ENCODE assay signal across 8 cellular contexts in genomic region chr9:33263131-33263935, GRCh38. TPM values are rescaled to one million over a fixed set of nuclear protein-coding genes. Genes with fewer than 3 reads are reported as not detected.
DNase-seq lines count a peak whose midpoint lies in the region; ATAC-seq and TF ChIP-seq lines count a peak whose summit lies in the region.

No MANE protein-coding gene starts in this region.

- peak overlapping the region; percentile 94 for H3K27ac Mint-ChIP-seq in endothelial cell (ENCODE audit: unreplicated experiment)

- H3K4me1 Mint-ChIP-seq in endothelial cell (ENCODE audit: unreplicated experiment) = peaks cover 34% of the 10 kb centered on the region

- peak overlapping the region; percentile 99 for H3K4me3 Mint-ChIP-seq in endothelial cell (ENCODE audit: unreplicated experiment)

- no peak for TF ChIP-seq CTCF in endothelial cell (IDR thresholded peaks at IDR 0.05; ENCODE audit: unreplicated experiment)

- no peaks in the 10 kb centered on the region for H3K9me3 ChIP-seq in mucosa of stomach (ENCODE audit: control insufficient read depth, low read length)

- peak; percentile 7 for ATAC-seq in HG03045 (IDR thresholded peaks at IDR 0.05; ENCODE audit: unreplicated experiment)
- peak; percentile 41 for ATAC-seq in SK-N-SH treated with all-trans-retinoic acid at 6 μM for 48 hours

- peaks cover 14% of the 10 kb centered on the region for H3K27me3 Mint-ChIP-seq in endothelial cell (ENCODE audit: unreplicated experiment)

- H3K9ac ChIP-seq in mucosa of stomach (ENCODE audit: low read length) = peak overlapping the region; percentile 98

- H3K36me3 ChIP-seq in mucosa of stomach (ENCODE audit: control insufficient read depth, insufficient read depth, low read length) = no peaks in the 10 kb centered on the region

- no peaks in the 10 kb centered on the region for H3K27me3 ChIP-seq in mucosa of stomach (ENCODE audit: control insufficient read depth, insufficient read depth, low read length)

- peak overlapping the region; percentile 81 for H3K4me3 ChIP-seq in mucosa of stomach (ENCODE audit: low read length)

- peak; percentile 42 for DNase-seq in NCI-H146 (lab: John Stamatoyannopoulos, UW)
- DNase-seq in NCI-H146 treated with DMSO at 0.1 percent for 48 hours (lab: John Stamatoyannopoulos, UW; ENCODE audit: unreplicated experiment) = no peak
- DNase-seq in endothelial cell (ENCODE audit: low spot score) = no peak
- no peak for DNase-seq in NCI-H1048 (lab: John Stamatoyannopoulos, UW)
- DNase-seq in activated CD8-positive, alpha-beta memory T cell treated with anti-CD3 and anti-CD28 coated beads, Interleukin-2, amount 50 U/mL, for 48 hours = no peak

- H3K4me1 ChIP-seq in mucosa of stomach (ENCODE audit: control insufficient read depth, insufficient read depth, low read length) = peaks cover 9% of the 10 kb centered on the region

- peaks cover 44% of the 10 kb centered on the region for H3K36me3 Mint-ChIP-seq in endothelial cell (ENCODE audit: low read depth, unreplicated experiment)

- H3K9me3 Mint-ChIP-seq in endothelial cell (ENCODE audit: unreplicated experiment) = no peaks in the 10 kb centered on the region

TF ChIP-seq in SK-N-SH treated with all-trans-retinoic acid at 6 μM for 48 hours, 23 proteins besides CTCF, POLR2A, EP300 and RAD21:
- TF ChIP-seq ISL1 (CRISPR knock-in tag; IDR thresholded peaks at IDR 0.05) (no peak), CSDC2 (CRISPR knock-in tag; IDR thresholded peaks at IDR 0.05) (no peak), ZNF565 (CRISPR knock-in tag; conservative IDR thresholded peaks at IDR 0.05; ENCODE audit: low read depth) (no peak), ZNF8 (CRISPR knock-in tag; IDR thresholded peaks at IDR 0.05) (no peak), CSRNP3 (CRISPR knock-in tag; IDR thresholded peaks at IDR 0.05) (no peak), PPARA (CRISPR knock-in tag; IDR thresholded peaks at IDR 0.05; ENCODE audit: borderline replicate concordance) (no peak), OSR1 (CRISPR knock-in tag; IDR thresholded peaks at IDR 0.05) (no peak), SNAI2 (CRISPR knock-in tag; IDR thresholded peaks at IDR 0.05) (no peak), ZFP30 (CRISPR knock-in tag; IDR thresholded peaks at IDR 0.05) (no peak), ZFP3 (CRISPR knock-in tag; IDR thresholded peaks at IDR 0.05) (no peak), ZNF70 (CRISPR knock-in tag; IDR thresholded peaks at IDR 0.05) (no peak), PATZ1 (CRISPR knock-in tag; IDR thresholded peaks at IDR 0.05; ENCODE audit: borderline replicate concordance) (no peak), TCF4 (CRISPR knock-in tag; IDR thresholded peaks at IDR 0.05; ENCODE audit: borderline replicate concordance) (no peak), RARB (CRISPR knock-in tag; IDR thresholded peaks at IDR 0.05) (no peak), ARNTL (CRISPR knock-in tag; IDR thresholded peaks at IDR 0.05; ENCODE audit: borderline replicate concordance, low read depth) (no peak), TSHZ2 (CRISPR knock-in tag; IDR thresholded peaks at IDR 0.05) (no peak), ZC3H10 (CRISPR knock-in tag; IDR thresholded peaks at IDR 0.05) (no peak), BACH2 (CRISPR knock-in tag; IDR thresholded peaks at IDR 0.05; ENCODE audit: borderline replicate concordance) (no peak)

RNA-seq across cellular contexts. Expression of gene BAG1, which starts 1.2 kb away (rescaled TPM):
- total RNA-seq in endothelial cell (ENCODE audit: unreplicated experiment) = 61.5 TPM

RNA-seq across cellular contexts. Expression of gene CHMP5, which starts 1.5 kb away (rescaled TPM):
- 88.7 TPM for total RNA-seq in endothelial cell (ENCODE audit: unreplicated experiment)

RNA-seq across cellular contexts. Expression of gene SPINK4, which starts 23.4 kb away (rescaled TPM):
- total RNA-seq in endothelial cell (ENCODE audit: unreplicated experiment) = not detected

RNA-seq across cellular contexts. Expression of gene NFX1, which starts 27.0 kb away (rescaled TPM):
- 33.5 TPM for total RNA-seq in endothelial cell (ENCODE audit: unreplicated experiment)
